ENCODE assay signal across 13 cellular contexts in the genomic region with DNA sequence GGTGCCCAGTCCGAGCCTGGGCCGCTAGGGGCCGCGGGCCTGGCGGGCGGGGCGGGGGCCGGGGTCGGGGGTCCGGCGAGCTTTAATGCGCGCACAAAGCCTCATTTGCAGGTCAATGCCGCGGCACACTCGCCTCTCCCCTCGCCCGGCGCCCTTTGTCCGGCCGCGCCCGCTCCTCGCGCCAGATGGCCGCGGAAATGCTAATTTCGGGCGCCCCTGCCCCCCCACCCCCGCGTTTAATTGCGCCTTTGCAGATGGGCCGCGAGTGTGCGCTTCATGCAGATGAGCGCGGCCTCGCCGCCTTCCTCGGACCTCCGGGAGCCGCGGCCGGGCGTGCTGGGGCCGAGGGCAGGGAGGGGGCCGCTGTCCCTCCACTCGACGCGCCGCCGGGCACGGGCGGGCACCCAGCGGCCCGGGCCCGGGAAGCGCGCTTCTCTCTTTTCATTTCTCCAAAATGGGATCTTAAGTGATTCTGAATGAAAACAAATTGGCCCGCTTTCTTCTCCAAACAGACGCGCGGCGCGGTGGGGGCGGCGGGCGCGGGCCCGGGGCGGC. TPM values are rescaled to one million over a fixed set of nuclear protein-coding genes. Genes with fewer than 3 reads are reported as not detected.
DNase-seq lines count a peak whose midpoint lies in the region; ATAC-seq, FAIRE-seq and TF ChIP-seq lines count a peak whose summit lies in the region.
"Had no signal": no experiment of that assay in that cellular context is flagged by ENCODE, and none has a peak within 500 bp of the region (broad histone marks: within the 10 kb centered on the region; RNA-seq: fewer than 3 reads in every experiment).

No MANE protein-coding gene starts in this region.

- H3K4me2 ChIP-seq in H9 (ENCODE audit: insufficient read depth, insufficient read length, low read length), result peak overlapping the region; percentile 29
- no peak overlapping the region for H3K4me2 ChIP-seq in K562 (ENCODE audit: insufficient read depth, low read length)

- H3K18ac ChIP-seq in H9 (ENCODE audit: insufficient read length, low read depth, low read length), result no peak overlapping the region

- no peaks in the 10 kb centered on the region for H3K4me1 ChIP-seq in H9 (ENCODE audit: insufficient read depth, low read length)
- H3K4me1 ChIP-seq in K562 (replicated peaks in 1 of 2; ENCODE audit: control insufficient read depth in 2 of 2, insufficient read depth in 2 of 2, low read length in 2 of 2), result peaks cover 4 to 40% of the 10 kb centered on the region in 2 experiments; a peak in 4 of 5 replicates
- H3K4me1 ChIP-seq in testis, result no peaks in the 10 kb centered on the region
- H3K4me1 ChIP-seq in body of pancreas, result peaks cover 10% of the 10 kb centered on the region

- no peak overlapping the region for H2AK5ac ChIP-seq in H9 (ENCODE audit: insufficient read length, low read length)

- no peak overlapping the region for H3T11ph ChIP-seq in H9 (ENCODE audit: low read length)

- peak; percentile 86 for DNase-seq in H9
- no peak for DNase-seq in K562 (ENCODE audit: extremely low read depth in 1 of 4, low spot score in 3 of 4)
- no peak for DNase-seq in left colon
- DNase-seq in testis, result no peak
- DNase-seq in NCI-H1436 (lab: John Stamatoyannopoulos, UW), result no peak
- no peak for DNase-seq in body of pancreas
- DNase-seq in glomerular visceral epithelial cell (ENCODE audit: extremely low spot score), result no peak
- DNase-seq: kidney glomerular epithelial cell; NCI-H82; Peyer's patch; stimulated activated CD4-positive, alpha-beta T cell treated with anti-CD3 and anti-CD28 coated beads, Interleukin-12 subunit alpha, Interleukin-12 subunit beta, amount 100 ng/mL, for 4 hours; SW 1271 had no signal

- no peak overlapping the region for H3K23ac ChIP-seq in H9 (ENCODE audit: insufficient read length, low read depth, low read length)

- TF ChIP-seq POLR2A in K562 (conservative IDR thresholded peaks at IDR 0.05) (no peak), testis (IDR thresholded peaks at IDR 0.05) (no peak), body of pancreas (IDR thresholded peaks at IDR 0.05) (no peak)

- H3K9me3 Mint-ChIP-seq in H9, result peaks cover 7 to 8% of the 10 kb centered on the region in 2 experiments; a peak in 4 of 5 replicates

- no peak overlapping the region for H4K91ac ChIP-seq in H9 (ENCODE audit: insufficient read length, low read depth, low read length)

- CTCF ChIA-PET in K562 (lab: Yijun Ruan, JAX; ENCODE audit: low intra/inter-chr PET ratio), result no interaction called here

- H3K27ac ChIP-seq in H9 (ENCODE audit: insufficient read length, low read depth, low read length), result no peak overlapping the region
- no peak overlapping the region for H3K27ac ChIP-seq in K562 (ENCODE audit: extremely low read depth, low read depth, low read length)
- no peak overlapping the region for H3K27ac ChIP-seq in testis
- H3K27ac ChIP-seq in body of pancreas, result no peak overlapping the region
- H3K27ac ChIP-seq: Peyer's patch had no signal

- no CpG with 5 or more reads among the region's 71 CpGs for WGBS in H9 (ENCODE audit: extremely low coverage, insufficient read length, low lambda C conversion rate)
- WGBS in K562 (ENCODE audit: insufficient coverage, low coverage, missing lambda C conversion rate), result 85% methylated on average over 11 of the region's 71 CpGs
- WGBS in testis, 2 donors, result 6% methylated on average over 53 of the region's 71 CpGs; no CpG with 5 or more reads in 1 of the 2 donors
- 3% methylated on average over 43 to 55 of the region's 71 CpGs for WGBS in body of pancreas, 2 donors

- no peak overlapping the region for H3K4ac ChIP-seq in H9 (ENCODE audit: low read depth, low read length)

- no peaks in the 10 kb centered on the region for H3K9me1 ChIP-seq in K562 (ENCODE audit: control insufficient read depth, insufficient read depth, low read length)

- H3K4me3 Mint-ChIP-seq in H9, result no peak overlapping the region
- H3K4me3 Mint-ChIP-seq: B cell had no signal

- H3K9me3 ChIP-seq in H9 (ENCODE audit: control insufficient read depth, low read depth, low read length) (no peaks in the 10 kb centered on the region), K562 (replicated peaks; ENCODE audit: control insufficient read depth, insufficient read depth, low read depth, low read length) (peaks cover 6% of the 10 kb centered on the region), testis (no peaks in the 10 kb centered on the region), body of pancreas (no peaks in the 10 kb centered on the region)
- H3K9me3 ChIP-seq: Peyer's patch had no signal

- H3K9ac ChIP-seq in H9 (ENCODE audit: extremely low read depth, insufficient read length, low read length), result no peak overlapping the region
- H3K9ac ChIP-seq in K562 (ENCODE audit: insufficient read depth in 1 of 2, low read depth in 2 of 2, low read length in 2 of 2), result no peak overlapping the region

- ATAC-seq in K562 (no peak), left colon (peak; percentile 15), body of pancreas (no peak)

- no TSS peak for BruUV-seq in K562 (replicated peaks; lab: Mats Ljungman, UMichigan)

- TF ChIP-seq EP300 in K562 (IDR thresholded peaks at IDR 0.05; ENCODE audit: low read length), result no peak

- H2BK12ac ChIP-seq in H9 (ENCODE audit: insufficient read length, low read depth, low read length), result no peak overlapping the region

- H4K20me1 ChIP-seq in H9 (ENCODE audit: control insufficient read depth, insufficient read depth, insufficient read length) (no peaks in the 10 kb centered on the region), K562 (replicated peaks; ENCODE audit: control insufficient read depth, insufficient read depth, low read length) (no peaks in the 10 kb centered on the region)

- H3K36me3 ChIP-seq in K562 (ENCODE audit: control insufficient read depth, insufficient read depth, low read length) (no peaks in the 10 kb centered on the region), testis (ENCODE audit: low read depth, missing control alignments) (no peaks in the 10 kb centered on the region), body of pancreas (replicated peaks in 1 of 2; ENCODE audit: insufficient read depth in 1 of 2, low read depth in 2 of 2) (no peaks in the 10 kb centered on the region)
- H3K36me3 ChIP-seq: Peyer's patch had no signal

- H4K8ac ChIP-seq in H9 (replicated peaks; ENCODE audit: insufficient read length, low read depth, low read length), result no peak overlapping the region

- TF ChIP-seq CTCF in H9 (conservative IDR thresholded peaks at IDR 0.05) (peak; percentile 22; the same call in 2 of the 3 replicates), K562 (IDR thresholded peaks at IDR 0.05 in 2 of 3, conservative IDR thresholded peaks at IDR 0.05 in 1 of 3; ENCODE audit: insufficient read depth in 2 of 3, low read depth in 1 of 3, low read length in 3 of 3) (no peak), testis (IDR thresholded peaks at IDR 0.05) (no peak), body of pancreas (IDR thresholded peaks at IDR 0.05) (no peak)

- H3K27ac Mint-ChIP-seq in H9, result no peak overlapping the region
- H3K27ac Mint-ChIP-seq: B cell had no signal

- no peaks in the 10 kb centered on the region for H3K79me1 ChIP-seq in H9 (ENCODE audit: insufficient read depth, low read depth, low read length, poor library complexity, severe bottlenecking)

- H3K4me3 ChIP-seq in K562 (no peak overlapping the region), testis (peak overlapping the region; percentile 26 to 36), body of pancreas (no peak overlapping the region)

- H3K23me2 ChIP-seq in H9 (ENCODE audit: insufficient read length, low read depth, low read length, poor library complexity, severe bottlenecking), result peaks cover 4% of the 10 kb centered on the region

- H3K79me2 ChIP-seq in H9 (ENCODE audit: insufficient read depth, low read length), result no peaks in the 10 kb centered on the region
- H3K79me2 ChIP-seq in K562 (ENCODE audit: control insufficient read depth, insufficient read depth, low read length), result no peaks in the 10 kb centered on the region

- H2BK15ac ChIP-seq in H9 (ENCODE audit: low read depth, low read length), result no peak overlapping the region

- no peak overlapping the region for H2BK5ac ChIP-seq in H9 (ENCODE audit: insufficient read length, low read length)

- no peak for TF ChIP-seq RAD21 in K562 (CRISPR knock-in tag; conservative IDR thresholded peaks at IDR 0.05 in 1 of 2, IDR thresholded peaks at IDR 0.05 in 1 of 2)

- no peak overlapping the region for H2BK120ac ChIP-seq in H9 (ENCODE audit: low read depth, low read length, poor library complexity, severe bottlenecking)

- in situ Hi-C loops in K562 (cut with MboI), result no loop called here

- H3K14ac ChIP-seq in H9 (ENCODE audit: insufficient read depth, low read length), result peak overlapping the region; percentile 12; the same call in 1 of the 2 replicates

- H3K4me1 Mint-ChIP-seq in H9, result peaks cover 37 to 44% of the 10 kb centered on the region in 2 experiments

- POLR2A ChIA-PET in K562 (lab: Yijun Ruan, JAX), result interaction anchor here (1.2 kb wide), 1 partner anchor 25 kb away, joined by 3 read pairs; no protein-coding TSS in a partner anchor

- H3K36me3 Mint-ChIP-seq in H9 (ENCODE audit: insufficient read depth in 1 of 3, low read depth in 3 of 3), result peaks cover 2 to 7% (median 3%) of the 10 kb centered on the region in 3 experiments; a peak in 5 of 7 replicates

- no peak overlapping the region for H4K5ac ChIP-seq in H9 (ENCODE audit: insufficient read length, low read depth, low read length)

- no peak overlapping the region for H2BK20ac ChIP-seq in H9 (ENCODE audit: low read depth, low read length, poor library complexity, severe bottlenecking)

- H3K27me3 ChIP-seq in H9 (ENCODE audit: insufficient read depth, low read length), result peaks cover 12% of the 10 kb centered on the region; the same call in 1 of the 2 replicates
- H3K27me3 ChIP-seq in K562 (ENCODE audit: control insufficient read depth in 2 of 2, insufficient read depth in 2 of 2, low read length in 2 of 2), result peaks cover 0 to 12% of the 10 kb centered on the region in 2 experiments; a peak in 2 of 5 replicates
- no peaks in the 10 kb centered on the region for H3K27me3 ChIP-seq in testis
- H3K27me3 ChIP-seq in body of pancreas, result peaks cover 0 to 7% of the 10 kb centered on the region in 2 donors

- intact Hi-C loops in K562 (cut with micrococcal nuclease), result no loop called here
- intact Hi-C loops in left colon (cut with DNase I, micrococcal nuclease), result no loop called here
- intact Hi-C loops in testis (cut with DNase I; ENCODE audit: low total_unique reads), result no loop called here
- intact Hi-C loops in body of pancreas (cut with DNase I), result no loop called here

- H3K27me3 Mint-ChIP-seq in H9 (ENCODE audit: low read depth), result peaks cover 85% of the 10 kb centered on the region

- H3K56ac ChIP-seq in H9 (ENCODE audit: insufficient read length, low read depth, low read length), result no peak overlapping the region

- FAIRE-seq in K562 (lab: Jason Lieb, UNC), result no peak

- H2AFZ ChIP-seq in H9 (ENCODE audit: low read length) (no peak overlapping the region), K562 (ENCODE audit: low read depth, low read length) (no peak overlapping the region)

RNA-seq across cellular contexts. Expression of gene CDKN1C, which starts 23.1 kb away (rescaled TPM):
- total RNA-seq in H9 (2021) (15.4 and 17.8 TPM in 2 replicates), K562 (2014; rRNA removed) (19.2 and 23.5 TPM in 2 replicates), K562 (2014; rRNA removed; fragmentation: Illumina TruSeq; extraction: Trizol) (3.5 and 4.0 TPM in 2 replicates), K562 (2015; rRNA removed; fragmentation: Illumina TruSeq; extraction: Trizol) (2.8 and 3.5 TPM in 2 replicates), K562 (2021) (21.1 and 21.9 TPM in 2 replicates), left colon (10 to 100 TPM in 1 of 2 donors, 1 to 10 TPM in 1; 5.8 to 10.6 TPM), testis (10 to 100 TPM; 24.3 to 34.9 TPM), body of pancreas (100 to 1,000 TPM in 1 of 2 donors, 10 to 100 TPM in 1; 35.3 to 231 TPM)
- 7.1 and 13.9 TPM in 2 replicates for total RNA-seq in K562 (2011; cell fraction: chromatin; rRNA removed; ENCODE audit: low replicate concordance)
- 20.5 and 24.5 TPM in 2 replicates for total RNA-seq in K562 (2011; cell fraction: nucleolus; rRNA removed)
- 10.9 and 11.1 TPM in 2 replicates for total RNA-seq in K562 (2011; cell fraction: nucleoplasm; rRNA removed)
- polyA plus RNA-seq in K562 (2011; rRNA removed) (9.2 and 17.4 TPM in 2 replicates), K562 (2014; fragmentation: Illumina TruSeq; extraction: Trizol) (3.9 and 5.2 TPM in 2 replicates), K562 (2014; fragmentation: Nextera tagmentation; extraction: Ambion mirVana) (10 to 100 TPM in 1 of 2 experiments, 1 to 10 TPM in 1; 9.3 to 18.7 TPM), K562 (2014; rRNA removed) (11.0 and 13.0 TPM in 2 replicates), testis (ENCODE audit: insufficient read depth, low read depth, low replicate concordance) (15.2 TPM)
- 12.9 and 29.1 TPM in 2 replicates for polyA plus RNA-seq in K562 (2011; cell fraction: cytosol; rRNA removed)
- polyA plus RNA-seq in K562 (2011; cell fraction: nucleus; rRNA removed), result 25.4 and 25.7 TPM in 2 replicates
- 10.9 and 13.2 TPM in 2 replicates for polyA plus RNA-seq in K562 (2012)
- 4.8 and 6.4 TPM in 2 replicates for polyA minus RNA-seq in K562 (2011; rRNA and poly(A)+ RNA removed)
- 11.8 and 22.5 TPM in 2 replicates for polyA minus RNA-seq in K562 (2011; cell fraction: cytosol; rRNA and poly(A)+ RNA removed)
- polyA minus RNA-seq in K562 (2011; cell fraction: nucleus; rRNA and poly(A)+ RNA removed), result 7.5 and 8.9 TPM in 2 replicates

Comparison
In these comparisons a context has a peak if more than half of its experiments do, and no peak if none do; other contexts are left out.
1. H3K4me3 ChIP-seq: peak in testis (2 of 2); none in K562 (single experiment) and body of pancreas (0 of 2).